Comparison of ENCODE assay signal across 1 cellular context in the genomic region with DNA sequence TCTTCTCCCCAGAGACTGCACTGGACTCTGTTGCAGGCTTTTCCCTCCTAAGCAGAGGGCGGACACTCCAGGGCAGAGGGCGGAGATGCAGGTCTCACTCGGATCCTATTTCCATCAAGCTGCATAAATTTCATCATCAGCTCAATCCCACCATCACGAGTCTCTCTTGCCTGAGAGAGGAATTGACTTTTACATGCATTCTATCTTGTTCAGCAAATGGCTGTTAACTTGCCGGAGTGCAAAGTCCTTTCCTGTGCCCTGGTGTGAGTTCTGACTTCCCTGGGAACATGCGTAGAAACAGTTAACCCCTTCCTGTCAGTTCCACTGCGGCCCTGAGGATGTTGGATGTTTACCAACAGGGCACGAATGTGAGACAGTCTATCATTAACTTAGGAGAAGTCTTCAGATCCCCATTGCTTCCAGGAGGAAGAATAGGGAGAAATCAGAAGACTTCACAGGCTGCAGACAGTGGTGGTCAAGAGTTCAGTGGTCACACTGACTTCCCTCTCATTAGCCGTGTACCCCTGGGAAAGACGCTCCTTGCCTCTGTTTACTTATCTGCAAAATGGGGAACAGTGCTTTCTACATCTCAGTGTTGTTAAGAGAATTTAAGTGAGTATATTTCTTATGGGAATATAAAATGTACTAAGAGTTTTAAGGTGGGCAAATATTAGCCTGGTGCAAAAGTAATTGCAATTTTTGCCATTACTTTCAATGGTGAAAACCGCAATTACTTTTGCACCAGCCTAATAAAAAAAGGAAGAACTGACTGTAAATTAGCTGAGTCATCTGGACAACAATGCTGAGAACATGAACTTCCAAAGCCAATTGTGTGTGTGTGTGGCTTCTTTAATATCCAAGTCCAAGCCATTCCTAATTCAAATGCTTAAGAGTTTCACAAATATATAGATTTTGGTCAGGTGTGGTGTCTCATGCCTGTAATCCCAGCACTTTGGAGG.
TF ChIP-seq lines count a peak whose summit lies in the region.

No MANE protein-coding gene starts in this region.

TF ChIP-seq in HEK293, 187 proteins besides CTCF, POLR2A, EP300 and RAD21 (continued from another document):
- TF ChIP-seq ZNF280C (tag by site-specific recombination; IDR thresholded peaks at IDR 0.05): no peak
TF ChIP-seq in HEK293: peak in this region for 5.
